ENCODE assay signal across 9 cellular contexts in the genomic region with DNA sequence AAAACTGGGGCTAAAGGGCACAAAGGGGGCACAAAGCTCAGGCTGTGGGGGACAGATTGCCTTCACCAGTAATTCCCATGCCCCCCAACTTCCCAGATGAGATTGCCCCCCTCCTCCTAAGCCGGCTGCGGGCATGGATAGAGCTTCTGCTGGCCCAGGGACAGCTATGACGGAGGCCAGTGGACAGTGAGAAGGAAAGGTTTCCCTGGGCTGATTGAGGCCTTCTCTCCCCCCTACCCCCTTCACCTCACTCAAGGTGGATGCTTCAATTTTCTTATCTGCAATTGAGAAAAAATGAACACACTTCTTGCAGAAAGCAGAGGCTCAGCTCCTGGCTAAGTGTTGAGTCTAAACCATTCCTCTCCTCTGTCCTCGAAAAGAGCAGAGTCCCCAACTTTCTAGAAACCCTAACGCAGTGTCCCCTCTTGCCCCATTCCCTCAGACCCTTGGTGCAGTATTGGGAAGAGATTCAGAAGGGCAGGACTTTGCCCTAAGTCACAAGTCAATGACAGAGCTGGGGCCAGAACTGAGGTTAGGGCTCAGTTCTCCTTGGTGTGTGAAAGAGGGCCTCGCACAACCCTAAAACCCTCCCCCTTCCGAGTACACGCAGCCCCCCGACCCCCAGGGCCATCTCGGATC. TPM values are rescaled to one million over a fixed set of nuclear protein-coding genes. Genes with fewer than 3 reads are reported as not detected.
A peak's percentile ranks its signal among the peaks of the same experiment; 100 is the strongest.
DNase-seq lines count a peak whose midpoint lies in the region; ATAC-seq, FAIRE-seq and TF ChIP-seq lines count a peak whose summit lies in the region.
"Had no signal": no experiment of that assay in that cellular context is flagged by ENCODE, and none has a peak within 500 bp of the region (broad histone marks: within the 10 kb centered on the region; RNA-seq: fewer than 3 reads in every experiment).

No MANE protein-coding gene starts in this region.

- peak overlapping the region; percentile 82 for H3K9ac ChIP-seq in rectal smooth muscle tissue (ENCODE audit: low read length)

- POLR2A ChIA-PET in WTC11 (lab: Charles Lee): interaction anchor here (1.3 to 2.3 kb wide), 4 partner anchors 14 to 60 kb away, joined by 4 to 9 read pairs (median 7); a partner anchor contains a TSS
- POLR2A ChIA-PET in OCI-LY7 (lab: Charles Lee): interaction anchor here (0.6 kb wide), 1 partner anchor 45 kb away, joined by 7 read pairs; no protein-coding TSS in a partner anchor

- BruUV-seq in OCI-LY7 (replicated peaks; lab: Mats Ljungman, UMichigan): no TSS peak

- H3K36me3 ChIP-seq in rectal smooth muscle tissue (ENCODE audit: control insufficient read depth, insufficient read depth, low read length): no peaks in the 10 kb centered on the region
- no peaks in the 10 kb centered on the region for H3K36me3 ChIP-seq in OCI-LY7 (ENCODE audit: insufficient read depth, low read length)

- no peak; the same call in 1 of the 2 replicates for ATAC-seq in WTC11
- ATAC-seq in Right ventricle myocardium superior (ENCODE audit: poor library complexity): peak; percentile 38
- ATAC-seq in GM21526 (IDR thresholded peaks at IDR 0.05; ENCODE audit: low FRiP score, unreplicated experiment): no peak

- DNase-seq in GM12864 (ENCODE audit: low read depth) (no peak), WTC11 (ENCODE audit: low spot score) (no peak), Right ventricle myocardium superior (peak; percentile 51), GM19239 (ENCODE audit: insufficient read length, low spot score) (no peak), OCI-LY7 (ENCODE audit: low spot score) (no peak), NCI-H748 treated with DMSO at 0.1 percent for 48 hours (lab: John Stamatoyannopoulos, UW) (no peak)

- H3K27me3 Mint-ChIP-seq in WTC11 (ENCODE audit: low read depth): no peaks in the 10 kb centered on the region

- no peak overlapping the region for H3K4me2 ChIP-seq in OCI-LY7 (ENCODE audit: low read length)

- H3K9me3 Mint-ChIP-seq in WTC11: no peaks in the 10 kb centered on the region

- H3K4me1 Mint-ChIP-seq in WTC11: peaks cover 52% of the 10 kb centered on the region

- no peak for FAIRE-seq in GM19239 (lab: Jason Lieb, UNC)
- FAIRE-seq: endometrium had no signal

- peak overlapping the region; percentile 89 for H3K4me3 Mint-ChIP-seq in WTC11

- H3K27ac ChIP-seq in rectal smooth muscle tissue (ENCODE audit: low read depth, low read length): peak overlapping the region; percentile 96
- no peak overlapping the region for H3K27ac ChIP-seq in OCI-LY7 (ENCODE audit: low read depth, low read length, poor library complexity, severe bottlenecking)

- intact Hi-C loops in Right ventricle myocardium superior (cut with DNase I) (no loop called here), OCI-LY7 (cut with micrococcal nuclease; ENCODE audit: unreplicated experiment) (no loop called here)

- CTCF ChIA-PET in WTC11 (lab: Charles Lee): interaction anchor here (0.5 to 4.3 kb wide), 16 partner anchors 10 to 424 kb away, joined by 3 to 17 read pairs (median 4); a partner anchor contains a TSS
- CTCF ChIA-PET in OCI-LY7 (lab: Charles Lee; ENCODE audit: unreplicated experiment): no interaction called here

- no peak overlapping the region for H2AFZ ChIP-seq in OCI-LY7 (ENCODE audit: low read length)

- H4K20me1 ChIP-seq in OCI-LY7 (ENCODE audit: insufficient read depth, low read length): no peaks in the 10 kb centered on the region

- no peaks in the 10 kb centered on the region for H3K9me2 ChIP-seq in OCI-LY7 (ENCODE audit: insufficient read depth, low read length)

- H3K4me3 ChIP-seq in GM12864 (ENCODE audit: low read depth, low read length) (peak overlapping the region; percentile 22; the same call in 1 of the 2 replicates), rectal smooth muscle tissue (ENCODE audit: low read length) (peak overlapping the region; percentile 79), OCI-LY7 (ENCODE audit: low read depth, low read length, poor library complexity, severe bottlenecking) (no peak overlapping the region)

- H3K36me3 Mint-ChIP-seq in WTC11: no peaks in the 10 kb centered on the region

- peak overlapping the region; percentile 19 for H3K27ac Mint-ChIP-seq in WTC11

- H3K9me3 ChIP-seq in OCI-LY7 (ENCODE audit: low read length): no peaks in the 10 kb centered on the region

- H3K4me1 ChIP-seq in rectal smooth muscle tissue (ENCODE audit: control insufficient read depth, insufficient read depth, low read length): peaks cover 33% of the 10 kb centered on the region
- H3K4me1 ChIP-seq in OCI-LY7 (ENCODE audit: insufficient read depth, low read length, poor library complexity, severe bottlenecking): peaks cover 11% of the 10 kb centered on the region

- H3K27me3 ChIP-seq in rectal smooth muscle tissue (ENCODE audit: control insufficient read depth, insufficient read depth, low read length): no peaks in the 10 kb centered on the region

- H3K79me2 ChIP-seq in OCI-LY7 (ENCODE audit: insufficient read depth, low read depth, low read length): no peaks in the 10 kb centered on the region

- TF ChIP-seq CTCF in GM12864 (IDR thresholded peaks at IDR 0.05; ENCODE audit: low read depth, low read length, missing control alignments): no peak
- no peak for TF ChIP-seq CTCF in WTC11 (IDR thresholded peaks at IDR 0.05)
- TF ChIP-seq CTCF in OCI-LY7 (conservative IDR thresholded peaks at IDR 0.05; ENCODE audit: low read length): no peak

TF ChIP-seq in WTC11, 78 proteins besides CTCF, POLR2A, EP300 and RAD21 (continues in another document):
- TF ChIP-seq, protein P1, sequence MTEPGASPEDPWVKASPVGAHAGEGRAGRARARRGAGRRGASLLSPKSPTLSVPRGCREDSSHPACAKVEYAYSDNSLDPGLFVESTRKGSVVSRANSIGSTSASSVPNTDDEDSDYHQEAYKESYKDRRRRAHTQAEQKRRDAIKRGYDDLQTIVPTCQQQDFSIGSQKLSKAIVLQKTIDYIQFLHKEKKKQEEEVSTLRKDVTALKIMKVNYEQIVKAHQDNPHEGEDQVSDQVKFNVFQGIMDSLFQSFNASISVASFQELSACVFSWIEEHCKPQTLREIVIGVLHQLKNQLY (CRISPR knock-in tag; IDR thresholded peaks at IDR 0.05): no peak
- TF ChIP-seq FOXK1 (CRISPR knock-in tag; IDR thresholded peaks at IDR 0.05): no peak
- no peak for TF ChIP-seq RORB (CRISPR knock-in tag; IDR thresholded peaks at IDR 0.05)
- TF ChIP-seq ZNF138 (CRISPR knock-in tag; conservative IDR thresholded peaks at IDR 0.05): no peak
- TF ChIP-seq TCF7 (CRISPR knock-in tag; IDR thresholded peaks at IDR 0.05; ENCODE audit: low read depth): no peak
- TF ChIP-seq, protein P2, sequence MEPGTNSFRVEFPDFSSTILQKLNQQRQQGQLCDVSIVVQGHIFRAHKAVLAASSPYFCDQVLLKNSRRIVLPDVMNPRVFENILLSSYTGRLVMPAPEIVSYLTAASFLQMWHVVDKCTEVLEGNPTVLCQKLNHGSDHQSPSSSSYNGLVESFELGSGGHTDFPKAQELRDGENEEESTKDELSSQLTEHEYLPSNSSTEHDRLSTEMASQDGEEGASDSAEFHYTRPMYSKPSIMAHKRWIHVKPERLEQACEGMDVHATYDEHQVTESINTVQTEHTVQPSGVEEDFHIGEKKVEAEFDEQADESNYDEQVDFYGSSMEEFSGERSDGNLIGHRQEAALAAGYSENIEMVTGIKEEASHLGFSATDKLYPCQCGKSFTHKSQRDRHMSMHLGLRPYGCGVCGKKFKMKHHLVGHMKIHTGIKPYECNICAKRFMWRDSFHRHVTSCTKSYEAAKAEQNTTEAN (CRISPR knock-in tag; IDR thresholded peaks at IDR 0.05): no peak
- no peak for TF ChIP-seq TEAD4 (CRISPR knock-in tag; IDR thresholded peaks at IDR 0.05)
- TF ChIP-seq, protein P3, sequence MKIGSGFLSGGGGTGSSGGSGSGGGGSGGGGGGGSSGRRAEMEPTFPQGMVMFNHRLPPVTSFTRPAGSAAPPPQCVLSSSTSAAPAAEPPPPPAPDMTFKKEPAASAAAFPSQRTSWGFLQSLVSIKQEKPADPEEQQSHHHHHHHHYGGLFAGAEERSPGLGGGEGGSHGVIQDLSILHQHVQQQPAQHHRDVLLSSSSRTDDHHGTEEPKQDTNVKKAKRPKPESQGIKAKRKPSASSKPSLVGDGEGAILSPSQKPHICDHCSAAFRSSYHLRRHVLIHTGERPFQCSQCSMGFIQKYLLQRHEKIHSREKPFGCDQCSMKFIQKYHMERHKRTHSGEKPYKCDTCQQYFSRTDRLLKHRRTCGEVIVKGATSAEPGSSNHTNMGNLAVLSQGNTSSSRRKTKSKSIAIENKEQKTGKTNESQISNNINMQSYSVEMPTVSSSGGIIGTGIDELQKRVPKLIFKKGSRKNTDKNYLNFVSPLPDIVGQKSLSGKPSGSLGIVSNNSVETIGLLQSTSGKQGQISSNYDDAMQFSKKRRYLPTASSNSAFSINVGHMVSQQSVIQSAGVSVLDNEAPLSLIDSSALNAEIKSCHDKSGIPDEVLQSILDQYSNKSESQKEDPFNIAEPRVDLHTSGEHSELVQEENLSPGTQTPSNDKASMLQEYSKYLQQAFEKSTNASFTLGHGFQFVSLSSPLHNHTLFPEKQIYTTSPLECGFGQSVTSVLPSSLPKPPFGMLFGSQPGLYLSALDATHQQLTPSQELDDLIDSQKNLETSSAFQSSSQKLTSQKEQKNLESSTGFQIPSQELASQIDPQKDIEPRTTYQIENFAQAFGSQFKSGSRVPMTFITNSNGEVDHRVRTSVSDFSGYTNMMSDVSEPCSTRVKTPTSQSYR (CRISPR knock-in tag; IDR thresholded peaks at IDR 0.05): no peak
- TF ChIP-seq CBFB (CRISPR knock-in tag; IDR thresholded peaks at IDR 0.05; ENCODE audit: low read depth): no peak
- TF ChIP-seq NFE2L1 (CRISPR knock-in tag; IDR thresholded peaks at IDR 0.05): no peak

RNA-seq across cellular contexts. Expression of a gene that starts 0.8 kb away (rescaled TPM):
- total RNA-seq in WTC11 (2021): 64.0 to 69.6 TPM (median 69.5 TPM) in 3 replicates
- 80.7 TPM for total RNA-seq in Right ventricle myocardium superior
- not detected in 2 replicates for total RNA-seq in OCI-LY7 (2014; rRNA removed; shearing (Covaris generic))
- not detected in 2 replicates for total RNA-seq in OCI-LY7 (2022)

RNA-seq across cellular contexts. Expression of a gene that starts 15.5 kb away (rescaled TPM):
- total RNA-seq in WTC11 (2021): 15.4 to 20.1 TPM (median 16.4 TPM) in 3 replicates
- total RNA-seq in Right ventricle myocardium superior: 25.3 TPM
- total RNA-seq in OCI-LY7 (2014; rRNA removed; shearing (Covaris generic)): 22.3 and 37.6 TPM in 2 replicates
- total RNA-seq in OCI-LY7 (2022): 8.6 and 9.6 TPM in 2 replicates

RNA-seq across cellular contexts. Expression of a gene that starts 30.7 kb away (rescaled TPM):
- 0.37 to 0.85 TPM in 2 of 3 replicates, not detected in the other for total RNA-seq in WTC11 (2021)
- 1.2 TPM for total RNA-seq in Right ventricle myocardium superior
- not detected in 2 replicates for total RNA-seq in OCI-LY7 (2014; rRNA removed; shearing (Covaris generic))
- not detected in 2 replicates for total RNA-seq in OCI-LY7 (2022)

RNA-seq across cellular contexts. Expression of a gene that starts 39.3 kb away (rescaled TPM):
- total RNA-seq in WTC11 (2021): 1.9 to 2.5 TPM (median 2.2 TPM) in 3 replicates
- total RNA-seq in Right ventricle myocardium superior: not detected
- 0.38 TPM in 1 of 2 replicates, not detected in the other for total RNA-seq in OCI-LY7 (2014; rRNA removed; shearing (Covaris generic))
- total RNA-seq in OCI-LY7 (2022): 0.24 TPM in 1 of 2 replicates, not detected in the other

RNA-seq across cellular contexts. Expression of a gene that starts 40.8 kb away (rescaled TPM):
- total RNA-seq in WTC11 (2021) (0.78 to 0.85 TPM (median 0.80 TPM) in 3 replicates), Right ventricle myocardium superior (not detected), OCI-LY7 (2022) (not detected in 2 replicates)
- total RNA-seq in OCI-LY7 (2014; rRNA removed; shearing (Covaris generic)): not detected in 2 replicates

Comparison
In these comparisons a context has a peak if more than half of its experiments do, and no peak if none do; other contexts are left out.
1. RNA of a gene that starts 0.8 kb away (total RNA-seq): 80.7 TPM in Right ventricle myocardium superior (single experiment) and 64.0 to 69.6 TPM in WTC11; not detected in OCI-LY7; every median in the first group is over 10 times any median in the second.